Comparison of ENCODE assay signal across 30 cellular contexts in the genomic region with DNA sequence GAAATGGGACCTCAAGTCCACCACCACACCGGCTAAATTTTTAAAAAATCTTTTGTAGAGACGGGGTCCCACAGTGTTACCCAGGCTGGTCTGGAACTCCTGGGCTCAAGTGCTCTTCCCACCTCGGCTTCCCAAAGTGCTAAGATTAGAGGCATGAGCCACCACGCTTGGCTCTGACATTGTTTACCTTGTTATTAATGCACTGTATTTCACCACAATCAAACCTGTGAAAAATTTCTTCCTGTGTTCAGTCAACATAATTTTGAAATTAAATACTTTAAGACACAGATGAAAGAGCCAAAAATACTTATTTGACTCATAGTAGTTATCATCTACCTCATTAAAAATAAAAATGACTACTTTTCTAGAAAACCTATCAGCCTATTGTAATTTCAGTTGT. TPM values are rescaled to one million over a fixed set of nuclear protein-coding genes. Genes with fewer than 3 reads are reported as not detected.
"Had no signal": no experiment of that assay in that cellular context is flagged by ENCODE, and none has a peak within 500 bp of the region (broad histone marks: within the 10 kb centered on the region; RNA-seq: fewer than 3 reads in every experiment).

No MANE protein-coding gene starts in this region.

- DNase-seq: effector memory CD8-positive, alpha-beta T cell; esophagus squamous epithelium; foreskin melanocyte; glutamatergic neuron; heart right ventricle; hypothalamus; immature natural killer cell; left ventricle myocardium superior; lower lobe of right lung; mucosa of descending colon; naive B cell; stimulated activated CD4-positive, alpha-beta T cell treated with anti-CD3 and anti-CD28 coated beads, Interleukin-12 subunit alpha, Interleukin-12 subunit beta, amount 100 ng/mL, for 4 hours; stimulated activated CD4-positive, alpha-beta T cell treated with anti-CD3 and anti-CD28 coated beads, Interleukin-1b, Interleukin-23, amount 100 ng/mL, for 48 hours; stimulated activated CD4-positive, alpha-beta T cell treated with anti-CD3 and anti-CD28 coated beads, Interleukin-4, amount 100 ng/mL, for 1 hour; stimulated activated CD8-positive, alpha-beta memory T cell treated with anti-CD3 and anti-CD28 coated beads, Interleukin-4, amount 100 ng/mL, for 48 hours; stimulated activated naive CD4-positive, alpha-beta T cell; stimulated activated naive CD8-positive, alpha-beta T cell treated with anti-CD3 and anti-CD28 coated beads, Interleukin-15, amount 100 ng/mL, for 72 hours; transverse colon; upper lobe of right lung; uterus had no signal

- H3K4me2 ChIP-seq: smooth muscle cell had no signal

- H3K36me3 ChIP-seq: esophagus squamous epithelium, heart right ventricle, lower lobe of right lung, neutrophil, prostate gland, right atrium auricular region, suprapubic skin, transverse colon, upper lobe of right lung, uterus had no signal

- H3K4me1 ChIP-seq: lower lobe of right lung, prostate gland, right atrium auricular region, transverse colon, upper lobe of right lung, uterus had no signal

- H3K27me3 ChIP-seq: esophagus squamous epithelium, heart right ventricle, neutrophil, right atrium auricular region, suprapubic skin, transverse colon, upper lobe of right lung, uterus had no signal

- H3K4me3 ChIP-seq: coronary artery, esophagus squamous epithelium, heart right ventricle, lower lobe of right lung, mucosa of descending colon, prostate gland, right atrium auricular region, smooth muscle cell, suprapubic skin, transverse colon, upper lobe of right lung, uterus had no signal

- FAIRE-seq: keratinocyte had no signal

- H3K27ac ChIP-seq: coronary artery, esophagus squamous epithelium, lower lobe of right lung, neutrophil, prostate gland, right atrium auricular region, suprapubic skin, transverse colon, upper lobe of right lung, uterus had no signal

- H3K9me3 ChIP-seq: esophagus squamous epithelium, lower lobe of right lung, mucosa of descending colon, neutrophil, prostate gland, suprapubic skin, transverse colon, upper lobe of right lung, uterus had no signal

RNA-seq across cellular contexts. Expression of a gene that starts 16.0 kb away (rescaled TPM):
- total RNA-seq: epithelial cell of proximal tubule, mesothelial cell of epicardium, neural crest cell, smooth muscle cell had no signal
